ENCODE assay signal across 8 cellular contexts in genomic region chr19:10769533-10770491, GRCh38. TPM values are rescaled to one million over a fixed set of nuclear protein-coding genes. Genes with fewer than 3 reads are reported as not detected.
DNase-seq lines count a peak whose midpoint lies in the region; ATAC-seq, FAIRE-seq and TF ChIP-seq lines count a peak whose summit lies in the region.

No MANE protein-coding gene starts in this region.

- no peaks in the 10 kb centered on the region for H3K27me3 ChIP-seq in endothelial cell of umbilical vein (ENCODE audit: control insufficient read depth in 2 of 2, insufficient read depth in 2 of 2, low read length in 2 of 2)

- H3K4me3 Mint-ChIP-seq in CD14-positive monocyte = no peak overlapping the region

- peaks cover 47 to 73% of the 10 kb centered on the region in 2 donors for H3K36me3 Mint-ChIP-seq in CD14-positive monocyte

- peaks cover 64% of the 10 kb centered on the region for H3K36me3 ChIP-seq in OCI-LY7 (ENCODE audit: insufficient read depth, low read length)
- H3K36me3 ChIP-seq in endothelial cell of umbilical vein (ENCODE audit: control insufficient read depth in 2 of 2, extremely low read depth in 1 of 2, insufficient read depth in 2 of 2, low read length in 2 of 2) = peaks cover 0 to 11% of the 10 kb centered on the region in 2 experiments
- no peaks in the 10 kb centered on the region for H3K36me3 ChIP-seq in mucosa of descending colon (ENCODE audit: low read depth)

- intact Hi-C loops in CD14-positive monocyte (cut with micrococcal nuclease) (no loop called here), OCI-LY7 (cut with micrococcal nuclease; ENCODE audit: unreplicated experiment) (no loop called here), endothelial cell of umbilical vein (cut with micrococcal nuclease) (loop anchor here (1.0 kb wide), 2 partner anchors 53 to 94 kb away; no protein-coding TSS in a partner anchor), mucosa of descending colon (cut with DNase I, micrococcal nuclease) (loop anchor here in 1 of 2 donors (5.0 kb wide), 1 partner anchor 53 kb away; the partner anchor contains the start of gene DNM2)

- H3K79me2 ChIP-seq in OCI-LY7 (ENCODE audit: insufficient read depth, low read depth, low read length) (peaks cover 4% of the 10 kb centered on the region; the same call in 1 of the 2 replicates), endothelial cell of umbilical vein (ENCODE audit: control insufficient read depth, insufficient read depth, low read length) (peaks cover 19% of the 10 kb centered on the region)

- H3K9me2 ChIP-seq in OCI-LY7 (ENCODE audit: insufficient read depth, low read length) = no peaks in the 10 kb centered on the region

- FAIRE-seq in endothelial cell of umbilical vein (lab: Jason Lieb, UNC) (peak; percentile 8), GM19239 (lab: Jason Lieb, UNC) (no peak)

- H3K4me1 Mint-ChIP-seq in CD14-positive monocyte = peaks cover 20% of the 10 kb centered on the region

- H4K20me1 ChIP-seq in OCI-LY7 (ENCODE audit: insufficient read depth, low read length) (no peaks in the 10 kb centered on the region), endothelial cell of umbilical vein (replicated peaks; ENCODE audit: control insufficient read depth, extremely low read depth, insufficient read depth, low read length) (no peaks in the 10 kb centered on the region)

- H3K9me3 ChIP-seq in OCI-LY7 (ENCODE audit: low read length) (no peaks in the 10 kb centered on the region), endothelial cell of umbilical vein (replicated peaks; ENCODE audit: control insufficient read depth, insufficient read depth, low read length) (no peaks in the 10 kb centered on the region), mucosa of descending colon (no peaks in the 10 kb centered on the region)

- dilution Hi-C loops in endothelial cell of umbilical vein (cut with MboI; ENCODE audit: extremely low pct_ligation_motif_present, low sequenced_read_pairs) = no loop called here

- H3K27ac Mint-ChIP-seq in CD14-positive monocyte = peak overlapping the region in 6 of 7 donors; percentile 13 to 85 (median 57)

- CTCF ChIA-PET in OCI-LY7 (lab: Charles Lee; ENCODE audit: unreplicated experiment) (interaction anchor here (0.5 to 0.6 kb wide), 2 partner anchors 51 to 136 kb away, joined by 3 to 4 read pairs; no protein-coding TSS in a partner anchor), endothelial cell of umbilical vein (lab: Charles Lee) (interaction anchor here (0.9 to 3.4 kb wide), 15 partner anchors 10 to 94 kb away, joined by 3 to 37 read pairs (median 4); partner anchors contain the start of genes DNM2 and QTRT1)

- no TSS peak for BruUV-seq in OCI-LY7 (replicated peaks; lab: Mats Ljungman, UMichigan)
- BruUV-seq in endothelial cell of umbilical vein (replicated peaks; lab: Mats Ljungman, UMichigan) = no TSS peak

- ATAC-seq in mucosa of descending colon (peak; percentile 48), GM18505 (IDR thresholded peaks at IDR 0.05; ENCODE audit: unreplicated experiment) (no peak), GM21526 (IDR thresholded peaks at IDR 0.05; ENCODE audit: low FRiP score, unreplicated experiment) (no peak)

- H3K27ac ChIP-seq in OCI-LY7 (ENCODE audit: low read depth, low read length, poor library complexity, severe bottlenecking) = no peak overlapping the region
- no peak overlapping the region for H3K27ac ChIP-seq in endothelial cell of umbilical vein (ENCODE audit: insufficient read depth, low read depth, low read length)

- H3K4me1 ChIP-seq in OCI-LY7 (ENCODE audit: insufficient read depth, low read length, poor library complexity, severe bottlenecking) (peaks cover 22% of the 10 kb centered on the region), endothelial cell of umbilical vein (ENCODE audit: control insufficient read depth, extremely low read depth, insufficient read depth, low read length) (peaks cover 3% of the 10 kb centered on the region), mucosa of descending colon (ENCODE audit: low read depth) (peaks cover 31% of the 10 kb centered on the region)

- no peaks in the 10 kb centered on the region for H3K9me1 ChIP-seq in endothelial cell of umbilical vein (replicated peaks; ENCODE audit: control insufficient read depth, extremely low read depth, insufficient read depth, low read length)

- H3K9ac ChIP-seq in endothelial cell of umbilical vein (replicated peaks; ENCODE audit: extremely low read depth, insufficient read depth, low read length) = no peak overlapping the region

- H2AFZ ChIP-seq in OCI-LY7 (ENCODE audit: low read length) (no peak overlapping the region), endothelial cell of umbilical vein (ENCODE audit: low read depth, low read length) (no peak overlapping the region)

- DNase-seq in CD14-positive monocyte (ENCODE audit: low spot score) (no peak), OCI-LY7 (ENCODE audit: low spot score) (peak; percentile 21), endothelial cell of umbilical vein (ENCODE audit: low read depth, low spot score) (peak; percentile 53), mucosa of descending colon (no peak), GM19239 (ENCODE audit: insufficient read length, low spot score) (no peak), HPDE6-E6E7 (ENCODE audit: extremely low spot score) (no peak)

- H3K4me2 ChIP-seq in OCI-LY7 (ENCODE audit: low read length) (no peak overlapping the region), endothelial cell of umbilical vein (ENCODE audit: insufficient read depth, low read length) (no peak overlapping the region)

- H3K4me3 ChIP-seq in OCI-LY7 (ENCODE audit: low read depth, low read length, poor library complexity, severe bottlenecking) (no peak overlapping the region), endothelial cell of umbilical vein (replicated peaks in 1 of 3; ENCODE audit: insufficient read depth in 1 of 3, low read depth in 1 of 3, low read length in 3 of 3) (no peak overlapping the region), mucosa of descending colon (no peak overlapping the region)

- H3K9me3 Mint-ChIP-seq in CD14-positive monocyte = peaks cover 0 to 3% (median 0%) of the 10 kb centered on the region in 7 donors

- H3K27me3 Mint-ChIP-seq in CD14-positive monocyte (ENCODE audit: low read depth in 3 of 3) = peaks cover 0 to 3% (median 0%) of the 10 kb centered on the region in 3 donors

- TF ChIP-seq POLR2A in endothelial cell of umbilical vein (IDR thresholded peaks at IDR 0.05; ENCODE audit: low read depth, low read length) (no peak), GM18505 (IDR thresholded peaks at IDR 0.05; ENCODE audit: borderline replicate concordance, extremely low read depth, insufficient read depth, insufficient read length) (no peak)

- TF ChIP-seq CTCF in CD14-positive monocyte (IDR thresholded peaks at IDR 0.05) = peak; percentile 23
- 0 out of 2 replicates have a peak, but pooled peaks have one; percentile 29 for TF ChIP-seq CTCF in OCI-LY7 (conservative IDR thresholded peaks at IDR 0.05; ENCODE audit: low read length)
- TF ChIP-seq CTCF in endothelial cell of umbilical vein (IDR thresholded peaks at IDR 0.05; ENCODE audit: extremely low read depth in 1 of 2, insufficient read depth in 1 of 2, low read depth in 1 of 2, low read length in 2 of 2) = peak in 1 of 2 donors; percentile 42
- TF ChIP-seq CTCF in mucosa of descending colon (IDR thresholded peaks at IDR 0.05) = no peak

- POLR2A ChIA-PET in OCI-LY7 (lab: Charles Lee) = no interaction called here
- POLR2A ChIA-PET in endothelial cell of umbilical vein (lab: Charles Lee) = no interaction called here

TF ChIP-seq in endothelial cell of umbilical vein, 7 proteins besides CTCF, POLR2A, EP300 and RAD21:
- no peak for TF ChIP-seq GATA2 (IDR thresholded peaks at IDR 0.05; ENCODE audit: insufficient read depth, insufficient read length, low read depth, low read length)
- TF ChIP-seq MAX (IDR thresholded peaks at IDR 0.05; ENCODE audit: insufficient read depth, insufficient read length) = no peak
- no peak for TF ChIP-seq JUN (IDR thresholded peaks at IDR 0.05; ENCODE audit: borderline replicate concordance, insufficient read depth, insufficient read length, low read depth)
- no peak for TF ChIP-seq FOS (IDR thresholded peaks at IDR 0.05; ENCODE audit: borderline replicate concordance, insufficient read depth, low read length)
- no peak for TF ChIP-seq MYC (IDR thresholded peaks at IDR 0.05; ENCODE audit: low read depth, low read length)
- no peak for TF ChIP-seq EZH2 (IDR thresholded peaks at IDR 0.05; ENCODE audit: borderline replicate concordance, low read depth, low read length, severe bottlenecking)
- TF ChIP-seq POLR2AphosphoS5 (IDR thresholded peaks at IDR 0.05; ENCODE audit: insufficient read depth, low read depth, low read length) = no peak
TF ChIP-seq in endothelial cell of umbilical vein: peak in this region for 0.

RNA-seq across cellular contexts. Expression of gene DNM2, which starts 51.9 kb away (rescaled TPM):
- polyA plus RNA-seq in CD14-positive monocyte (10 to 100 TPM; 53.0 to 69.5 TPM), endothelial cell of umbilical vein (81.8 and 89.9 TPM in 2 replicates)
- 108 and 139 TPM in 2 replicates for total RNA-seq in OCI-LY7 (2014; rRNA removed; shearing (Covaris generic))
- total RNA-seq in OCI-LY7 (2022) (165 and 180 TPM in 2 replicates), endothelial cell of umbilical vein (164 and 175 TPM in 2 replicates), mucosa of descending colon (100 to 1,000 TPM; 318 to 602 (median 562) TPM)
- polyA plus RNA-seq in endothelial cell of umbilical vein (2011; cell fraction: cytosol; rRNA removed) = 59.6 and 61.8 TPM in 2 replicates
- polyA plus RNA-seq in endothelial cell of umbilical vein (2011; cell fraction: nucleus; rRNA removed) = 239 and 272 TPM in 2 replicates
- polyA plus RNA-seq in endothelial cell of umbilical vein (2012) = 107 and 132 TPM in 2 replicates
- 201 and 205 TPM in 2 replicates for polyA minus RNA-seq in endothelial cell of umbilical vein
- 86.9 TPM for polyA minus RNA-seq in endothelial cell of umbilical vein (2011; cell fraction: cytosol; rRNA and poly(A)+ RNA removed)
- 220 and 223 TPM in 2 replicates for polyA minus RNA-seq in endothelial cell of umbilical vein (2011; cell fraction: nucleus; rRNA and poly(A)+ RNA removed)

Comparison
In these comparisons a context has a peak if more than half of its experiments do, and no peak if none do; other contexts are left out.
1. DNase-seq: peak in OCI-LY7 (single experiment) and endothelial cell of umbilical vein (single experiment); none in CD14-positive monocyte (single experiment), mucosa of descending colon (0 of 3), GM19239 (single experiment) and HPDE6-E6E7 (single experiment).